2 cellular contexts compared by ENCODE assay signal in genomic region chr6:169920359-169921020, GRCh38.
TF ChIP-seq lines count a peak whose summit lies in the region.

No MANE protein-coding gene starts in this region.

TF ChIP-seq in H1, 55 proteins besides CTCF, POLR2A, EP300 and RAD21:
- TF ChIP-seq SRF (IDR thresholded peaks at IDR 0.05; ENCODE audit: low read depth, low read length) = no peak
- no peak for TF ChIP-seq CHD1 (IDR thresholded peaks at IDR 0.05; ENCODE audit: low read depth, low read length)
- TF ChIP-seq KDM5A (IDR thresholded peaks at IDR 0.05; ENCODE audit: low read length) = no peak
- no peak for TF ChIP-seq YY1 (IDR thresholded peaks at IDR 0.05; ENCODE audit: low read depth, low read length)
- TF ChIP-seq POLR2AphosphoS5 (IDR thresholded peaks at IDR 0.05; ENCODE audit: low read depth, low read length) = no peak
- TF ChIP-seq ASH2L (IDR thresholded peaks at IDR 0.05; ENCODE audit: low read length) = no peak
- TF ChIP-seq, protein P1, sequence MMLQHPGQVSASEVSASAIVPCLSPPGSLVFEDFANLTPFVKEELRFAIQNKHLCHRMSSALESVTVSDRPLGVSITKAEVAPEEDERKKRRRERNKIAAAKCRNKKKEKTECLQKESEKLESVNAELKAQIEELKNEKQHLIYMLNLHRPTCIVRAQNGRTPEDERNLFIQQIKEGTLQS (IDR thresholded peaks at IDR 0.05; ENCODE audit: insufficient read depth, low read depth, low read length) = no peak
- no peak for TF ChIP-seq GTF2F1 (IDR thresholded peaks at IDR 0.05; ENCODE audit: borderline replicate concordance, low read depth, low read length)
- TF ChIP-seq RBBP5 (IDR thresholded peaks at IDR 0.05; ENCODE audit: borderline replicate concordance, low read depth, low read length) = no peak
- TF ChIP-seq SIX5 (IDR thresholded peaks at IDR 0.05; ENCODE audit: low read depth, low read length) = no peak
- TF ChIP-seq TAF1 (IDR thresholded peaks at IDR 0.05; ENCODE audit: low read depth, low read length) = no peak
- TF ChIP-seq CEBPB (IDR thresholded peaks at IDR 0.05; ENCODE audit: low read depth, low read length) = no peak
- no peak for TF ChIP-seq TBP (IDR thresholded peaks at IDR 0.05; ENCODE audit: low read depth, low read length)
- TF ChIP-seq BCL11A (IDR thresholded peaks at IDR 0.05; ENCODE audit: low read depth in 2 of 2, low read length in 2 of 2) = no peak
- TF ChIP-seq PHF8 (conservative IDR thresholded peaks at IDR 0.05; ENCODE audit: low read depth, low read length) = no peak
- no peak for TF ChIP-seq TEAD4 (IDR thresholded peaks at IDR 0.05; ENCODE audit: low read depth, low read length)
- TF ChIP-seq TAF7 (optimal IDR thresholded peaks at IDR 0.05; ENCODE audit: borderline replicate concordance, low read depth, low read length) = no peak
- TF ChIP-seq CBX5 (IDR thresholded peaks at IDR 0.05; ENCODE audit: low read depth, low read length) = no peak
- TF ChIP-seq CBX8 (IDR thresholded peaks at IDR 0.05; ENCODE audit: borderline replicate concordance, low read depth, low read length) = no peak
- TF ChIP-seq, protein P2, sequence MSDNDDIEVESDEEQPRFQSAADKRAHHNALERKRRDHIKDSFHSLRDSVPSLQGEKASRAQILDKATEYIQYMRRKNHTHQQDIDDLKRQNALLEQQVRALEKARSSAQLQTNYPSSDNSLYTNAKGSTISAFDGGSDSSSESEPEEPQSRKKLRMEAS (IDR thresholded peaks at IDR 0.05) = no peak

TF ChIP-seq in liver, 16 proteins besides CTCF, POLR2A, EP300 and RAD21:
- TF ChIP-seq, protein P3, sequence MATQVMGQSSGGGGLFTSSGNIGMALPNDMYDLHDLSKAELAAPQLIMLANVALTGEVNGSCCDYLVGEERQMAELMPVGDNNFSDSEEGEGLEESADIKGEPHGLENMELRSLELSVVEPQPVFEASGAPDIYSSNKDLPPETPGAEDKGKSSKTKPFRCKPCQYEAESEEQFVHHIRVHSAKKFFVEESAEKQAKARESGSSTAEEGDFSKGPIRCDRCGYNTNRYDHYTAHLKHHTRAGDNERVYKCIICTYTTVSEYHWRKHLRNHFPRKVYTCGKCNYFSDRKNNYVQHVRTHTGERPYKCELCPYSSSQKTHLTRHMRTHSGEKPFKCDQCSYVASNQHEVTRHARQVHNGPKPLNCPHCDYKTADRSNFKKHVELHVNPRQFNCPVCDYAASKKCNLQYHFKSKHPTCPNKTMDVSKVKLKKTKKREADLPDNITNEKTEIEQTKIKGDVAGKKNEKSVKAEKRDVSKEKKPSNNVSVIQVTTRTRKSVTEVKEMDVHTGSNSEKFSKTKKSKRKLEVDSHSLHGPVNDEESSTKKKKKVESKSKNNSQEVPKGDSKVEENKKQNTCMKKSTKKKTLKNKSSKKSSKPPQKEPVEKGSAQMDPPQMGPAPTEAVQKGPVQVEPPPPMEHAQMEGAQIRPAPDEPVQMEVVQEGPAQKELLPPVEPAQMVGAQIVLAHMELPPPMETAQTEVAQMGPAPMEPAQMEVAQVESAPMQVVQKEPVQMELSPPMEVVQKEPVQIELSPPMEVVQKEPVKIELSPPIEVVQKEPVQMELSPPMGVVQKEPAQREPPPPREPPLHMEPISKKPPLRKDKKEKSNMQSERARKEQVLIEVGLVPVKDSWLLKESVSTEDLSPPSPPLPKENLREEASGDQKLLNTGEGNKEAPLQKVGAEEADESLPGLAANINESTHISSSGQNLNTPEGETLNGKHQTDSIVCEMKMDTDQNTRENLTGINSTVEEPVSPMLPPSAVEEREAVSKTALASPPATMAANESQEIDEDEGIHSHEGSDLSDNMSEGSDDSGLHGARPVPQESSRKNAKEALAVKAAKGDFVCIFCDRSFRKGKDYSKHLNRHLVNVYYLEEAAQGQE (IDR thresholded peaks at IDR 0.05) = peak; percentile 43
- TF ChIP-seq RXRA (IDR thresholded peaks at IDR 0.05) (peak; percentile 73 to 89), EGR1 (IDR thresholded peaks at IDR 0.05; ENCODE audit: low read depth in 2 of 2) (no peak), TAF1 (conservative IDR thresholded peaks at IDR 0.05) (no peak), YY1 (IDR thresholded peaks at IDR 0.05) (peak; percentile 51), FOXA2 (IDR thresholded peaks at IDR 0.05) (peak; percentile 5), JUND (IDR thresholded peaks at IDR 0.05) (no peak), HNF4A (conservative IDR thresholded peaks at IDR 0.05) (peak; percentile 81 to 87), HNF4G (IDR thresholded peaks at IDR 0.05) (peak; percentile 53), SP1 (IDR thresholded peaks at IDR 0.05) (peak; percentile 81)
